1 cellular context compared by ENCODE assay signal in the genomic region with DNA sequence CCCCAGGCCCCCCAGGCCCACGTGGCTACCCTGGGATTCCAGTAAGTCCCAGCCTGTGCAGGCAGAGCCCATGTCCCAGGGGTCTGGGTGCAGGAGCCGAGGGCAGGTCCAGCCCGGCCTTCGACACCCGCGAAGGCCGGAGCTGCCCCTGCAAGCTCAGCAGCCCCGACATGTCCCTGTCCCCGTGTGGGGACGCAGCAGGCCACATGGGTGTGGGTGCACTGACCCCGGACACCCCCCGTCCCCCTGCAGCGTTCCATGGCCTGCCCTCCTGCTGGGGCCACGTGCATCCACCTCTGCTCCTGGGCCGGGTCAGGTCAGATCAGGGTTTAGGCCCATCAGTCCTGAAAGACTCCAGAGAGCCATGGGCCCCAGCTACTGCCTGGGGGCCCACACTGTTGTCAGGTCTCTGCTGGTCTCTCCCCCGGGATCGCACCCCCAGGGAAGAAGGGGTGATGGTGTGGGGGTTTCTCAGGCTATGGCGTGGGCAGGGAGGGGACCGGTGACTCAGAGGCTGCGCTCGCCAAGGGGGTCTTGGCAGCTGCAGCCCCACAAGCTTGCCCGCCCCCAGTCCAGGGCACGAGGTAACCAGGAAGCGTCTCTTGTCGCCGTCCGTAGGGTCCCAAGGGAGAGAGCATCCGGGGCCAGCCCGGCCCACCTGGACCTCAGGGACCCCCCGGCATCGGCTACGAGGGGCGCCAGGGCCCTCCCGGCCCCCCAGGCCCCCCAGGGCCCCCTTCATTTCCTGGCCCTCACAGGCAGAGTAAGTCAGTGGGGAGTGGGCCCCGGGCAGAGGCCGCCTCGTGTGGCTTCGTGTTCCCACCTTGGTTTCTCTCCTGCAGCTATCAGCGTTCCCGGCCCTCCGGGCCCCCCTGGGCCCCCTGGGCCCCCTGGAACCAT.
TF ChIP-seq lines count a peak whose summit lies in the region.

No MANE protein-coding gene starts in this region.

TF ChIP-seq in GM12878, 131 proteins besides CTCF, POLR2A, EP300 and RAD21 (continued from another document):
- no peak for TF ChIP-seq NFIC (IDR thresholded peaks at IDR 0.05; ENCODE audit: low read depth, low read length)
- no peak for TF ChIP-seq SMC3 (IDR thresholded peaks at IDR 0.05; ENCODE audit: borderline replicate concordance, low read length)
- no peak for TF ChIP-seq RELA (IDR thresholded peaks at IDR 0.05; ENCODE audit: borderline replicate concordance, partially characterized antibody)
- TF ChIP-seq MTA2 (IDR thresholded peaks at IDR 0.05; ENCODE audit: low read depth): no peak
- TF ChIP-seq HDAC2 (IDR thresholded peaks at IDR 0.05): no peak
- no peak for TF ChIP-seq ESRRA (IDR thresholded peaks at IDR 0.05; ENCODE audit: low read length)
- TF ChIP-seq RUNX3 (IDR thresholded peaks at IDR 0.05; ENCODE audit: low read length): no peak
- no peak for TF ChIP-seq EGR1 (IDR thresholded peaks at IDR 0.05; ENCODE audit: borderline replicate concordance in 1 of 2, low read depth in 2 of 2, low read length in 2 of 2)
